8 cellular contexts compared by ENCODE assay signal in the genomic region with DNA sequence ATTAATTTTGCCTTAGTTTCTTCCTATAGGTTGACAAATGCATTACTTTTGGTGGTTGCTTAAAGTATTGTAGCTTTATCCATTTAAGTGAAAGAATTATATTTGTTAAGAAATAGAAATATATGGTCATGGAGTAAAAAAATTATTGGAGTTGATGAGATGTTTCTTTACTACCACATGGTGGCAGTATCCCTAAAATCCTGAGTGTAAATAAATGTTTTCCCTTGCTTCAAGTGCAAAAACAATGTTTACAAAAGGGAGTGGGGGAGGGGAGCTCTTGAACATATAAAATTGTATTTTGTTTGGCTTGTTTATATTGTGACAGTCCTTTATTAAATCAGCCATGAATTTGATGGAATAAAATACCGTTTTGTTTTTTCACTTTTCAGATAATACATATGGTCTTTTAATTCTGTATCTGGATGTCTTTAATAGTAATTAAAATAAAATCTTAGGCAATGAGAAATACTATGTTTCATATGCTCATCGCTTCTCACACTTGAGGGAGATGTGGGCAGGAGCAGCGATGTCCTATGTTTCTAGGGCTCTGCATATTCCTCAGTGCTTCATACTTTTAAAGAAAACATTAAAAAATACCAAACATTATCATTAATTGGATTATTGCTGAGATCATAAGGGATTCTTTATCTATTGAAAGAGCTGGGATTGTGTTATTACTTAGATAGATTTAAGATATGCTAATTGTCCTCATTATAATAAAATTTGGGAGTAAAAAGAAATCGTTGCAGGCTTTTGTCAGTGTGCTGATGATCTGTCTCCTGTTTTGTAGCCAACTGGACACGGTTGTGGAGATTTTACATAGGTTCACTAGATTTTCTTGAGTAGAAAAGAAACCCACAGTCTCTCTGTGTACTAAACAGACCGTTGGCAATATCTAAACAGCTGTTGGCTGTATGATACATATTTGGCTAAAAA.
A peak's percentile ranks its signal among the peaks of the same experiment; 100 is the strongest.
DNase-seq lines count a peak whose midpoint lies in the region; TF ChIP-seq lines count a peak whose summit lies in the region.

No MANE protein-coding gene starts in this region.

- peaks cover 40% of the 10 kb centered on the region for H3K4me1 Mint-ChIP-seq in CD14-positive monocyte

- intact Hi-C loops in CD14-positive monocyte (cut with micrococcal nuclease) = no loop called here
- intact Hi-C loops in vagina (cut with DNase I) = no loop called here

- peaks cover 8% of the 10 kb centered on the region for H3K4me1 ChIP-seq in vagina

- H3K27me3 Mint-ChIP-seq in CD14-positive monocyte (ENCODE audit: low read depth in 3 of 3) = peaks cover 0 to 2% (median 1%) of the 10 kb centered on the region in 3 donors

- H3K27ac Mint-ChIP-seq in CD14-positive monocyte = no peak overlapping the region

- TF ChIP-seq CTCF in CD14-positive monocyte (IDR thresholded peaks at IDR 0.05) (peak; percentile 72), vagina (IDR thresholded peaks at IDR 0.05) (peak in 2 of 3 experiments; percentile 25 to 43)

- DNase-seq in CD14-positive monocyte (ENCODE audit: low spot score) (no peak), SHP77 (lab: John Stamatoyannopoulos, UW) (peak; percentile 24 to 71), globus pallidus (ENCODE audit: low spot score) (peak; percentile 71), vagina (ENCODE audit: extremely low spot score in 2 of 2) (no peak), GF-D8 (lab: John Stamatoyannopoulos, UW) (no peak), mesenteric fat pad (ENCODE audit: low spot score) (no peak), MG63 (no peak)
- DNase-seq in Jurkat, Clone E6-1 (ENCODE audit: low read depth, low spot score) = peak; percentile 1

- H3K36me3 Mint-ChIP-seq in CD14-positive monocyte = no peaks in the 10 kb centered on the region

- H3K27me3 ChIP-seq in vagina = no peaks in the 10 kb centered on the region
- no peaks in the 10 kb centered on the region for H3K27me3 ChIP-seq in MG63

- no peak for TF ChIP-seq POLR2A in vagina (IDR thresholded peaks at IDR 0.05)

- peaks cover 0 to 6% (median 1%) of the 10 kb centered on the region in 7 donors for H3K9me3 Mint-ChIP-seq in CD14-positive monocyte

- no peak overlapping the region for H3K4me3 Mint-ChIP-seq in CD14-positive monocyte

- no peak overlapping the region for H3K27ac ChIP-seq in vagina

- H3K4me3 ChIP-seq in Jurkat, Clone E6-1 (ENCODE audit: low read length) = no peak overlapping the region
- no peak overlapping the region for H3K4me3 ChIP-seq in vagina
- H3K4me3 ChIP-seq in MG63 = no peak overlapping the region

- H3K9me3 ChIP-seq in vagina = no peaks in the 10 kb centered on the region
- no peaks in the 10 kb centered on the region for H3K9me3 ChIP-seq in MG63

- no peaks in the 10 kb centered on the region for H3K36me3 ChIP-seq in vagina
- no peaks in the 10 kb centered on the region for H3K36me3 ChIP-seq in MG63

Comparison
In these comparisons a context has a peak if more than half of its experiments do, and no peak if none do; other contexts are left out.
1. DNase-seq: peak in Jurkat, Clone E6-1 (single experiment), SHP77 (2 of 2) and globus pallidus (single experiment); none in CD14-positive monocyte (single experiment), vagina (0 of 2), GF-D8 (single experiment), mesenteric fat pad (single experiment) and MG63 (single experiment).